In the genomic region with DNA sequence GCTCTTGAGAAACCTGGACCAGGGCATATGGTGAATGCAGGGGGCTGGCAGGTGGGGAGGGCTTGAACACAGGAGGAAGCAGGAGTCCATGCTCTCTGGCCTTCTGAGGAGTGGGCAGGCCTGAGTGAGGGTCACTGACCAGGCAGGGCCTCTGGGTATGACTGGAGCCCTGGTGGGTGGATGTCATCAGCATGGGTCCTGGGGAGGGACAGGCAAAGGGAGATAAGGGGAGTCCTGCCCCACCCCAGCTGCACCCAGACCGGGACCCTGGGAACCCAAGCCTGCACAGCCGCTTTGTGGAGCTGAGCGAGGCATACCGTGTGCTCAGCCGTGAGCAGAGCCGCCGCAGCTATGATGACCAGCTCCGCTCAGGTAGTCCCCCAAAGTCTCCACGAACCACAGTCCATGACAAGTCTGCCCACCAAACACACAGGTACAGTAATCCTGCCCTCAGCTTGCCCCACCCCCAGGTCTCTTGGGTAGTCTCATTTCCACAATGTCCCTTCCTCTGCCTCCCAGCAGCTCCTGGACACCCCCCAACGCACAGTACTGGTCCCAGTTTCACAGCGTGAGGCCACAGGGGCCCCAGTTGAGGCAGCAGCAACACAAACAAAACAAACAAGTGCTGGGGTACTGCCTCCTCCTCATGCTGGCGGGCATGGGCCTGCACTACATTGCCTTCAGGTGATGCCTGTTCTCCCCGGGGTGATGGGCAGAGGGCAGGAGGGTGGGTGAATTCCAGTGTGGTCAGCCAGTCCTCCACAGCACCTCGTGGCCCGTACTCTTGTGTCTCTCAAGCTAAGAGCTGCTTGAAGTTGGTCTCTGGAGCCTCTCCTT, we compare ENCODE assay signal across 11 cellular contexts. TPM values are rescaled to one million over a fixed set of nuclear protein-coding genes. Genes with fewer than 3 reads are reported as not detected.
DNase-seq lines count a peak whose midpoint lies in the region; ATAC-seq and TF ChIP-seq lines count a peak whose summit lies in the region.
"Had no signal": no experiment of that assay in that cellular context is flagged by ENCODE, and none has a peak within 500 bp of the region (broad histone marks: within the 10 kb centered on the region; RNA-seq: fewer than 3 reads in every experiment).

No MANE protein-coding gene starts in this region.

- intact Hi-C loops in right cardiac atrium (cut with DNase I): no loop called here
- intact Hi-C loops in esophagus muscularis mucosa (cut with DNase I): no loop called here
- intact Hi-C loops in upper lobe of right lung (cut with DNase I): no loop called here

- no peak overlapping the region for H3K4me3 ChIP-seq in right cardiac atrium (ENCODE audit: low read length)
- H3K4me3 ChIP-seq in right atrium auricular region: no peak overlapping the region
- H3K4me3 ChIP-seq in esophagus muscularis mucosa: no peak overlapping the region
- no peak overlapping the region for H3K4me3 ChIP-seq in upper lobe of right lung
- H3K4me3 ChIP-seq: esophagus squamous epithelium had no signal

- ATAC-seq in right cardiac atrium: no peak
- no peak for ATAC-seq in upper lobe of right lung
- ATAC-seq: left cardiac atrium had no signal

- no peak overlapping the region for H3K27ac ChIP-seq in right cardiac atrium (ENCODE audit: low read length)
- peak overlapping the region in 1 of 2 donors; percentile 97 for H3K27ac ChIP-seq in right atrium auricular region
- H3K27ac ChIP-seq in esophagus muscularis mucosa (replicated peaks in 1 of 4): peak overlapping the region; percentile 40 to 96 (median 92)
- no peak overlapping the region for H3K27ac ChIP-seq in upper lobe of right lung

- no peak for TF ChIP-seq POLR2A in esophagus muscularis mucosa (IDR thresholded peaks at IDR 0.05; ENCODE audit: low read depth)

- WGBS in right cardiac atrium: 86% methylated on average over 15 of the region's 15 CpGs
- WGBS in esophagus muscularis mucosa: 82% methylated on average over 15 of the region's 15 CpGs

- H3K27me3 ChIP-seq in right cardiac atrium (ENCODE audit: control insufficient read depth, insufficient read depth) (no peaks in the 10 kb centered on the region), right atrium auricular region (no peaks in the 10 kb centered on the region), esophagus muscularis mucosa (no peaks in the 10 kb centered on the region), upper lobe of right lung (no peaks in the 10 kb centered on the region)
- H3K27me3 ChIP-seq: esophagus squamous epithelium had no signal

- TF ChIP-seq CTCF in right atrium auricular region (IDR thresholded peaks at IDR 0.05) (no peak), esophagus muscularis mucosa (IDR thresholded peaks at IDR 0.05) (no peak), upper lobe of right lung (IDR thresholded peaks at IDR 0.05) (no peak)

- DNase-seq in right cardiac atrium (peak in 2 of 3 donors; percentile 56 to 59), right atrium auricular region (ENCODE audit: low spot score) (no peak), esophagus muscularis mucosa (ENCODE audit: extremely low spot score) (no peak), upper lobe of right lung (peak; percentile 66), G401 (ENCODE audit: low spot score) (no peak), SIG-M5 treated with dmso at 0.1 percent for 504 hours (lab: John Stamatoyannopoulos, UW; ENCODE audit: unreplicated experiment) (no peak)
- DNase-seq: AML-193, esophagus squamous epithelium, left cardiac atrium, NCI-H2029, retina had no signal

- in situ Hi-C loops in G401 (cut with HindIII; ENCODE audit: low sequenced_read_pairs): no loop called here

- no peak for TF ChIP-seq EP300 in esophagus muscularis mucosa (IDR thresholded peaks at IDR 0.05)

- H3K9me3 ChIP-seq in right cardiac atrium (ENCODE audit: control insufficient read depth, low read length): no peaks in the 10 kb centered on the region
- no peaks in the 10 kb centered on the region for H3K9me3 ChIP-seq in right atrium auricular region
- no peaks in the 10 kb centered on the region for H3K9me3 ChIP-seq in esophagus muscularis mucosa
- no peaks in the 10 kb centered on the region for H3K9me3 ChIP-seq in upper lobe of right lung
- H3K9me3 ChIP-seq: esophagus squamous epithelium had no signal

- peaks cover 6% of the 10 kb centered on the region for H3K36me3 ChIP-seq in right atrium auricular region
- H3K36me3 ChIP-seq in esophagus muscularis mucosa: peaks cover 3 to 16% (median 4%) of the 10 kb centered on the region in 4 donors
- H3K36me3 ChIP-seq in upper lobe of right lung: no peaks in the 10 kb centered on the region

- H3K4me1 ChIP-seq in right cardiac atrium (ENCODE audit: control insufficient read depth, insufficient read depth, low read length): no peaks in the 10 kb centered on the region
- peaks cover 0 to 76% of the 10 kb centered on the region in 2 donors for H3K4me1 ChIP-seq in right atrium auricular region
- peaks cover 39 to 80% (median 77%) of the 10 kb centered on the region in 4 donors for H3K4me1 ChIP-seq in esophagus muscularis mucosa
- peaks cover 45% of the 10 kb centered on the region for H3K4me1 ChIP-seq in upper lobe of right lung

RNA-seq across cellular contexts. Expression of gene VEGFB, which starts 2.0 kb away (rescaled TPM):
- total RNA-seq in right cardiac atrium (100 to 1,000 TPM; 290 to 377 (median 344) TPM), right atrium auricular region (100 to 1,000 TPM; 153 to 201 TPM), esophagus muscularis mucosa (100 to 1,000 TPM in 2 of 4 donors, 10 to 100 TPM in 2; 92.3 to 144 (median 108) TPM), upper lobe of right lung (172 TPM)
- polyA plus RNA-seq in right cardiac atrium: 340 TPM
- total RNA-seq in G401 (2014; rRNA removed; shearing (Covaris generic)): 14.6 and 27.0 TPM in 2 replicates

RNA-seq across cellular contexts. Expression of gene DNAJC4, which starts 2.1 kb away (rescaled TPM):
- total RNA-seq in right cardiac atrium (10 to 100 TPM; 46.3 to 61.0 (median 49.5) TPM), right atrium auricular region (10 to 100 TPM; 24.7 to 32.1 TPM), esophagus muscularis mucosa (10 to 100 TPM; 19.4 to 40.4 (median 25.3) TPM), upper lobe of right lung (36.4 TPM)
- polyA plus RNA-seq in right cardiac atrium: 95.7 TPM
- total RNA-seq in G401 (2014; rRNA removed; shearing (Covaris generic)): 10.3 and 24.1 TPM in 2 replicates

RNA-seq across cellular contexts. Expression of gene NUDT22, which starts 6.3 kb away (rescaled TPM):
- total RNA-seq in right cardiac atrium (10 to 100 TPM; 71.7 to 82.1 (median 78.1) TPM), right atrium auricular region (10 to 100 TPM; 73.3 to 95.6 TPM), esophagus muscularis mucosa (10 to 100 TPM; 37.8 to 58.7 (median 48.6) TPM), upper lobe of right lung (47.8 TPM)
- polyA plus RNA-seq in right cardiac atrium: 65.7 TPM
- total RNA-seq in G401 (2014; rRNA removed; shearing (Covaris generic)): 33.3 and 34.2 TPM in 2 replicates

RNA-seq across cellular contexts. Expression of gene TRPT1, which starts 6.4 kb away (rescaled TPM):
- total RNA-seq in right cardiac atrium: 10 to 100 TPM; 55.3 to 78.1 (median 67.4) TPM
- 95.4 TPM for polyA plus RNA-seq in right cardiac atrium
- total RNA-seq in right atrium auricular region: 10 to 100 TPM; 86.0 to 95.8 TPM
- 10 to 100 TPM; 42.3 to 90.5 (median 72.1) TPM for total RNA-seq in esophagus muscularis mucosa
- 22.4 TPM for total RNA-seq in upper lobe of right lung
- 28.9 and 46.2 TPM in 2 replicates for total RNA-seq in G401 (2014; rRNA removed; shearing (Covaris generic))

RNA-seq across cellular contexts. Expression of gene FKBP2, which starts 8.5 kb away (rescaled TPM):
- total RNA-seq in right cardiac atrium (10 to 100 TPM; 33.5 to 70.3 (median 64.4) TPM), right atrium auricular region (10 to 100 TPM; 59.1 to 83.4 TPM), esophagus muscularis mucosa (10 to 100 TPM; 49.0 to 87.8 (median 65.5) TPM), upper lobe of right lung (53.9 TPM)
- 173 TPM for polyA plus RNA-seq in right cardiac atrium
- total RNA-seq in G401 (2014; rRNA removed; shearing (Covaris generic)): 20.6 and 27.8 TPM in 2 replicates

Comparison
In these comparisons a context has a peak if more than half of its experiments do, and no peak if none do; other contexts are left out.
1. DNase-seq: peak in right cardiac atrium (2 of 3) and upper lobe of right lung (single experiment); none in right atrium auricular region (single experiment), esophagus muscularis mucosa (single experiment), G401 (single experiment) and SIG-M5 treated with dmso at 0.1 percent for 504 hours (single experiment).
2. H3K27ac ChIP-seq: peak in esophagus muscularis mucosa (4 of 4); none in right cardiac atrium (single experiment) and upper lobe of right lung (single experiment).